ENCODE assay signal across 35 cellular contexts in the genomic region with DNA sequence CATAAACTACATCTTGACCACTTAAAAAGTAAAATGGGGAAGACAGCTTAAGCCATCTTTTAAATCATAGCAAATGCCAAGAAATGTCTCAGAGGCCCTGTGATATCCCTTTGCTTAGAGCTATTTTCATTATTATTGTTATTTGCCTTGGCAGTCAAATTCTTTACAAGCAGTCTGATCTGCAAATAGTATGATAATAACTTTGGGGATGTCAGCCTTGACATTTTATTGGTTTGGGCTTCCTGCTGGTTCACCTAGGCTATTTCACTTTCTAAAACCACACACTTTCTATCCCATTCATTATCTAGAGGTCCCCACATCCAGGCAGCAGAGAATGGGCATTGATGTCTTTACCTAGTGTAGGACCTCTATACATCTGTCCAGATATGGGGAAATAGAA.
"Had no signal": no experiment of that assay in that cellular context is flagged by ENCODE, and none has a peak within 500 bp of the region (broad histone marks: within the 10 kb centered on the region; RNA-seq: fewer than 3 reads in every experiment).

No MANE protein-coding gene starts in this region.

- H3K9me3 ChIP-seq: MG63 had no signal

- H3K27me3 ChIP-seq: MG63 had no signal

- DNase-seq: Karpas-422, Kasumi-1, MG63, MM.1S, MV-4-11, NCI-H1048, NCI-H1092, NCI-H1092 treated with DMSO at 0.1 percent for 48 hours, NCI-H1105, NCI-H1105 treated with DMSO at 0.1 percent for 48 hours, NCI-H1417, NCI-H1417 treated with DMSO at 0.1 percent for 48 hours, NCI-H1436, NCI-H1436 treated with DMSO at 0.1 percent for 48 hours, NCI-H146, NCI-H1694, NCI-H1694 treated with DMSO at 0.1 percent for 48 hours, NCI-H187, NCI-H187 treated with DMSO at 0.1 percent for 48 hours, NCI-H1930, NCI-H2029, NCI-H2029 treated with DMSO at 0.1 percent for 48 hours, NCI-H2081, NCI-H2081 treated with DMSO at 0.1 percent for 48 hours, NCI-H2107, NCI-H2171, NCI-H2171 treated with DMSO at 0.1 percent for 48 hours, NCI-H2227 treated with DMSO at 0.1 percent for 48 hours, NCI-H226, NCI-H345, NCI-H446, NCI-H446 treated with DMSO at 0.1 percent for 48 hours, NCI-H510A, NCI-H510A treated with DMSO at 0.1 percent for 48 hours had no signal

- H3K9ac ChIP-seq: KMS-11 had no signal

- H3K27ac ChIP-seq: KMS-11 had no signal

- H3K4me2 ChIP-seq: KMS-11 had no signal

- H3K4me3 ChIP-seq: MG63 had no signal

- H3K36me3 ChIP-seq: MG63 had no signal
